ENCODE assay signal across 19 cellular contexts in genomic region chr1:6168947-6169586, GRCh38. TPM values are rescaled to one million over a fixed set of nuclear protein-coding genes. Genes with fewer than 3 reads are reported as not detected.
"Had no signal": no experiment of that assay in that cellular context is flagged by ENCODE, and none has a peak within 500 bp of the region (broad histone marks: within the 10 kb centered on the region; RNA-seq: fewer than 3 reads in every experiment).

No MANE protein-coding gene starts in this region.

- H3K27ac ChIP-seq: esophagus squamous epithelium, gastroesophageal sphincter, sigmoid colon, skin epidermis, thoracic aorta had no signal

- H3K36me3 ChIP-seq: esophagus squamous epithelium, gastroesophageal sphincter, sigmoid colon, thoracic aorta had no signal

- H3K4me3 ChIP-seq: esophagus squamous epithelium, gastroesophageal sphincter, sigmoid colon, skin epidermis, thoracic aorta had no signal

- ATAC-seq: gastroesophageal sphincter; left colon; naive thymus-derived CD4-positive, alpha-beta T cell; stimulated activated naive B cell treated with anti-CD40 and anti-IgM and Interleukin-4, amounts not matched to agents 10 μg/mL and 1 μg/mL and 100 μg/mL, for 72 hours; stimulated activated naive CD8-positive, alpha-beta T cell treated with anti-CD3 and anti-CD28 coated beads, Interleukin-15, amount 100 ng/mL, for 72 hours had no signal

- DNase-seq: esophagus squamous epithelium; foreskin fibroblast; immature natural killer cell; kidney; left colon; mammary epithelial cell; naive thymus-derived CD4-positive, alpha-beta T cell; nephron progenitor cell; sigmoid colon; stimulated activated CD4-positive, alpha-beta T cell treated with anti-CD3 and anti-CD28 coated beads, Interleukin-2, amount 100 ng/mL, for 24 hours; stimulated activated CD4-positive, alpha-beta T cell treated with anti-CD3 and anti-CD28 coated beads, Interleukin-4, amount 100 ng/mL, for 4 hours; stimulated activated naive B cell treated with anti-CD40 and anti-IgM and Interleukin-4, amounts not matched to agents 10 μg/mL and 1 μg/mL and 100 μg/mL, for 72 hours; stimulated activated naive CD8-positive, alpha-beta T cell treated with anti-CD3 and anti-CD28 coated beads, Interleukin-15, amount 100 ng/mL, for 72 hours; trophoblast cell had no signal

- FAIRE-seq: colon, kidney had no signal

- H3K9me3 ChIP-seq: esophagus squamous epithelium, gastroesophageal sphincter, sigmoid colon, thoracic aorta had no signal

- H3K4me1 ChIP-seq: gastroesophageal sphincter, sigmoid colon had no signal

RNA-seq across cellular contexts. Expression of gene CHD5, which starts 11.1 kb away (rescaled TPM):
- polyA plus RNA-seq: liver; naive thymus-derived CD4-positive, alpha-beta T cell had no signal
